25 cellular contexts compared by ENCODE assay signal in the genomic region with DNA sequence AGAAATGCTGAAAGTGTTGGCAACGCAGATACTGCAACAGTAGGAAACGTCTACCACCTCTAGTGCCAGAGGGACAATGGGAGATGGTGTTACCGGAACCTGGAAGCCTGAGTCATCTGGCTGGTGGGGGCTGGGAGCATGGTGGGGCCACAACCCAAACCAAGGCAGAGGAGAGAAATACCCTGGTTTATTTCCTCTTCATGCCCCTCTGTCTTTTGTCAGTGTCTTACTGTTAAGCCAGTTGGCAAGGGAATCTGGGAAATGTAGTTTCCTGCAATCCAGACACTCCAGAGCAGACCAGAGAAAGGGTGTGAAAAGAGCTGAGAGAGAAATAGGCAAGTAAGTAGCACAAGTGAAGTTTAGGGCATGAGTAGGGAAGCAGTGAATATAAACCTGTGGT. TPM values are rescaled to one million over a fixed set of nuclear protein-coding genes. Genes with fewer than 3 reads are reported as not detected.
A peak's percentile ranks its signal among the peaks of the same experiment; 100 is the strongest.
DNase-seq lines count a peak whose midpoint lies in the region; ATAC-seq, FAIRE-seq and TF ChIP-seq lines count a peak whose summit lies in the region.
"Had no signal": no experiment of that assay in that cellular context is flagged by ENCODE, and none has a peak within 500 bp of the region (broad histone marks: within the 10 kb centered on the region; RNA-seq: fewer than 3 reads in every experiment).

No MANE protein-coding gene starts in this region.

- no peaks in the 10 kb centered on the region for H3K23me2 ChIP-seq in H1 (ENCODE audit: low read depth, low read length)

- H3K4ac ChIP-seq in H1 (replicated peaks; ENCODE audit: insufficient read length, low read depth, low read length) (no peak overlapping the region), mesendoderm (ENCODE audit: low read depth, low read length) (no peak overlapping the region)

- no peak overlapping the region for H2AFZ ChIP-seq in H1 (ENCODE audit: low read length)

- H4K20me1 ChIP-seq in H1 (replicated peaks in 1 of 2; ENCODE audit: control insufficient read depth in 1 of 2, insufficient read depth in 2 of 2, low read length in 2 of 2) = no peaks in the 10 kb centered on the region

- H4K8ac ChIP-seq in H1 (ENCODE audit: extremely low read depth, insufficient read depth, low read length) = no peak overlapping the region
- no peak overlapping the region for H4K8ac ChIP-seq in mesendoderm (ENCODE audit: low read depth, low read length)

- peaks cover 13% of the 10 kb centered on the region for H3K36me3 Mint-ChIP-seq in CD4-positive, CD25-positive, alpha-beta regulatory T cell

- no peak overlapping the region for H2AK5ac ChIP-seq in H1 (ENCODE audit: low read depth, low read length)
- H2AK5ac ChIP-seq in mesendoderm (ENCODE audit: low read length) = no peak overlapping the region

- no peak overlapping the region for H2BK120ac ChIP-seq in H1 (replicated peaks; ENCODE audit: low read depth, low read length)
- no peak overlapping the region for H2BK120ac ChIP-seq in mesendoderm (ENCODE audit: low read depth, low read length)

- no peak for ATAC-seq in CD4-positive, CD25-positive, alpha-beta regulatory T cell (ENCODE audit: low read depth in 2 of 2)
- ATAC-seq in lower lobe of right lung (no peak), HG03095 (IDR thresholded peaks at IDR 0.05; ENCODE audit: unreplicated experiment) (no peak)

- H3K9ac ChIP-seq in H1 (replicated peaks in 1 of 4; ENCODE audit: extremely low read depth in 1 of 4, low read depth in 3 of 4, low read length in 3 of 4) = no peak overlapping the region
- H3K9ac ChIP-seq in mesendoderm (ENCODE audit: low read length) = no peak overlapping the region
- H3K9ac ChIP-seq: SK-N-SH had no signal

- H3K56ac ChIP-seq in H1 (replicated peaks; ENCODE audit: insufficient read length, low read depth, low read length) = no peak overlapping the region
- peak overlapping the region; percentile 40 for H3K56ac ChIP-seq in mesendoderm (ENCODE audit: low read length)

- H3K14ac ChIP-seq in H1 (ENCODE audit: insufficient read length) = no peak overlapping the region

- H3K18ac ChIP-seq in H1 (ENCODE audit: extremely low read depth, low read length) (no peak overlapping the region), mesendoderm (ENCODE audit: low read length) (no peak overlapping the region)

- TF ChIP-seq EP300 in H1 (IDR thresholded peaks at IDR 0.05; ENCODE audit: borderline replicate concordance in 1 of 2, low read depth in 2 of 2, low read length in 2 of 2) = no peak

- H3K9me3 Mint-ChIP-seq in CD4-positive, CD25-positive, alpha-beta regulatory T cell = no peaks in the 10 kb centered on the region
- H3K9me3 Mint-ChIP-seq: CD8-positive, alpha-beta memory T cell; HFFc6; IgD-negative memory B cell had no signal

- H3K27ac Mint-ChIP-seq in CD4-positive, CD25-positive, alpha-beta regulatory T cell = peak overlapping the region in 2 of 3 donors; percentile 30 to 95
- H3K27ac Mint-ChIP-seq: H9, HFFc6, IgD-negative memory B cell had no signal

- POLR2A ChIA-PET in HEK293 (lab: Yijun Ruan, JAX) = no interaction called here
- POLR2A ChIA-PET in H1 (lab: Charles Lee; ENCODE audit: partially characterized antibody) = interaction anchor here (1.6 kb wide), 1 partner anchor 15 kb away, joined by 6 read pairs; a partner anchor contains a TSS

- CTCF ChIA-PET in HEK293 (lab: Yijun Ruan, JAX) (no interaction called here), H1 (lab: Charles Lee; ENCODE audit: partially characterized antibody) (interaction anchor here (1.2 to 1.6 kb wide), 2 partner anchors 13 to 21 kb away, joined by 4 read pairs; no protein-coding TSS in a partner anchor)

- peaks cover 16% of the 10 kb centered on the region for H3K36me3 ChIP-seq in CD4-positive, CD25-positive, alpha-beta regulatory T cell (ENCODE audit: control insufficient read depth, insufficient read depth, low read length)
- H3K36me3 ChIP-seq in HEK293 (ENCODE audit: control insufficient read depth in 2 of 2, insufficient read depth in 1 of 2, low read length in 2 of 2) (peaks cover 8 to 16% of the 10 kb centered on the region in 2 experiments; a peak in 2 of 3 replicates), H1 (ENCODE audit: control insufficient read depth in 2 of 4, insufficient read depth in 4 of 4, low read length in 3 of 4) (peaks cover 0 to 8% (median 2%) of the 10 kb centered on the region in 4 experiments; a peak in 5 of 8 replicates), mesendoderm (ENCODE audit: control insufficient read depth, insufficient read depth, low read length) (no peaks in the 10 kb centered on the region), lower lobe of right lung (peaks cover 12% of the 10 kb centered on the region)

- no peak overlapping the region for H3K4me3 ChIP-seq in CD4-positive, CD25-positive, alpha-beta regulatory T cell (ENCODE audit: low read depth, low read length)
- no peak overlapping the region for H3K4me3 ChIP-seq in HEK293 (ENCODE audit: low read depth, low read length)
- H3K4me3 ChIP-seq in H1 (ENCODE audit: extremely low read depth in 1 of 4, insufficient read depth in 2 of 4, low read depth in 3 of 4, low read length in 4 of 4) = no peak overlapping the region
- H3K4me3 ChIP-seq in mesendoderm (ENCODE audit: low read length) = no peak overlapping the region
- no peak overlapping the region for H3K4me3 ChIP-seq in lower lobe of right lung

- no peak overlapping the region for H4K5ac ChIP-seq in H1 (ENCODE audit: insufficient read length, low read depth, low read length)
- peak overlapping the region; percentile 6 for H4K5ac ChIP-seq in mesendoderm (ENCODE audit: low read length)

- 84% methylated on average over 3 of the region's 3 CpGs; no CpG with 5 or more reads in 1 of the 2 experiments for WGBS in H1 (ENCODE audit: extremely low coverage in 1 of 2, insufficient coverage in 1 of 2, insufficient read length in 1 of 2, insufficient replicate concordance in 2 of 2, low coverage in 1 of 2, low lambda C conversion rate in 2 of 2, missing lambda C conversion rate in 1 of 2), 2 experiments
- WGBS in mesendoderm (ENCODE audit: extremely low coverage, insufficient coverage, low lambda C conversion rate) = no CpG with 5 or more reads among the region's 3 CpGs

- no peak overlapping the region for H2BK12ac ChIP-seq in H1 (ENCODE audit: low read depth, low read length)

- H3K27ac ChIP-seq in CD4-positive, CD25-positive, alpha-beta regulatory T cell (ENCODE audit: insufficient read depth, low read length, poor library complexity, severe bottlenecking) = no peak overlapping the region
- no peak overlapping the region for H3K27ac ChIP-seq in HEK293 (ENCODE audit: extremely low read depth, low read depth, low read length)
- H3K27ac ChIP-seq in H1 (ENCODE audit: low read depth, low read length) = no peak overlapping the region
- H3K27ac ChIP-seq in mesendoderm (ENCODE audit: low read depth, low read length) = no peak overlapping the region
- H3K27ac ChIP-seq in lower lobe of right lung = no peak overlapping the region

- no peak overlapping the region; a peak in 1 of 4 replicates for H3K4me2 ChIP-seq in H1 (ENCODE audit: insufficient read depth in 1 of 2, low read depth in 2 of 2, low read length in 2 of 2)
- peak overlapping the region; percentile 5 for H3K4me2 ChIP-seq in mesendoderm (ENCODE audit: low read length)
- H3K4me2 ChIP-seq: SK-N-SH had no signal

- H2BK5ac ChIP-seq in H1 (ENCODE audit: low read depth, low read length) (no peak overlapping the region), mesendoderm (ENCODE audit: low read length) (peak overlapping the region; percentile 35)

- no peak for FAIRE-seq in H1 (lab: Jason Lieb, UNC)
- FAIRE-seq: A204.1, GM19239, RCC 7860 had no signal

- H3K9me3 ChIP-seq in CD4-positive, CD25-positive, alpha-beta regulatory T cell (ENCODE audit: control insufficient read depth in 2 of 2, low read length in 2 of 2) = no peaks in the 10 kb centered on the region
- H3K9me3 ChIP-seq in HEK293 (ENCODE audit: control insufficient read depth, insufficient read depth, low read depth, low read length) (no peaks in the 10 kb centered on the region), H1 (ENCODE audit: insufficient read depth in 2 of 2, low read depth in 1 of 2, low read length in 1 of 2) (no peaks in the 10 kb centered on the region), lower lobe of right lung (no peaks in the 10 kb centered on the region)
- H3K9me3 ChIP-seq: SK-N-SH had no signal

- no peaks in the 10 kb centered on the region for H3K27me3 ChIP-seq in CD4-positive, CD25-positive, alpha-beta regulatory T cell (ENCODE audit: control insufficient read depth, insufficient read depth, low read length)
- H3K27me3 ChIP-seq in H1 (replicated peaks in 1 of 4; ENCODE audit: control insufficient read depth in 3 of 4, extremely low read depth in 1 of 4, insufficient read depth in 3 of 4, low read length in 3 of 4) = no peaks in the 10 kb centered on the region
- H3K27me3 ChIP-seq in mesendoderm (ENCODE audit: insufficient read depth, low read length, poor library complexity) = no peaks in the 10 kb centered on the region
- H3K27me3 ChIP-seq in lower lobe of right lung (ENCODE audit: low read depth) = no peaks in the 10 kb centered on the region

- DNase-seq in CD4-positive, CD25-positive, alpha-beta regulatory T cell = no peak
- no peak for DNase-seq in H1 (ENCODE audit: low read depth in 1 of 2, low spot score in 2 of 2)
- peak; percentile 87 for DNase-seq in mesendoderm
- no peak for DNase-seq in lower lobe of right lung
- DNase-seq in stimulated activated CD4-positive, alpha-beta T cell treated with anti-CD3 and anti-CD28 coated beads, Interleukin-2, amount 100 ng/mL, for 24 hours = no peak
- DNase-seq: C1 segment of cervical spinal cord; CD8-positive, alpha-beta memory T cell; DMS 273 treated with DMSO at 0.1 percent for 48 hours; DMS79; H9; HFFc6; NCI-H1048; NCI-H1417; NCI-H1694; NCI-H2029 treated with DMSO at 0.1 percent for 48 hours; NCI-H2227 treated with DMSO at 0.1 percent for 48 hours; NCI-H526 treated with DMSO at 0.1 percent for 48 hours; OCI-M1; SK-N-SH had no signal

- H3K23ac ChIP-seq in H1 (ENCODE audit: insufficient read length) (no peak overlapping the region), mesendoderm (ENCODE audit: low read length) (no peak overlapping the region)

- TF ChIP-seq RAD21 in H1 (IDR thresholded peaks at IDR 0.05 in 1 of 2, conservative IDR thresholded peaks at IDR 0.05 in 1 of 2; ENCODE audit: low read depth in 2 of 2, low read length in 2 of 2) = no peak

- H3K79me1 ChIP-seq in H1 (ENCODE audit: low read depth, low read length) (no peaks in the 10 kb centered on the region), mesendoderm (ENCODE audit: low read length) (no peaks in the 10 kb centered on the region)

- peaks cover 16% of the 10 kb centered on the region for H3K27me3 Mint-ChIP-seq in CD4-positive, CD25-positive, alpha-beta regulatory T cell
- H3K27me3 Mint-ChIP-seq: CD8-positive, alpha-beta memory T cell had no signal

- H2BK15ac ChIP-seq in H1 (ENCODE audit: low read length) (no peak overlapping the region), mesendoderm (replicated peaks; ENCODE audit: low read depth) (no peak overlapping the region)

- intact Hi-C loops in lower lobe of right lung (cut with DNase I) = no loop called here

- no peak overlapping the region for H4K91ac ChIP-seq in H1 (replicated peaks; ENCODE audit: insufficient read length, low read length)

- H3K4me3 Mint-ChIP-seq in CD4-positive, CD25-positive, alpha-beta regulatory T cell = no peak overlapping the region
- H3K4me3 Mint-ChIP-seq: CD8-positive, alpha-beta memory T cell; H9; HFFc6; IgD-negative memory B cell had no signal

- peaks cover 3 to 25% (median 5%) of the 10 kb centered on the region in 4 donors for H3K4me1 Mint-ChIP-seq in CD4-positive, CD25-positive, alpha-beta regulatory T cell
- H3K4me1 Mint-ChIP-seq: H9 had no signal

- no peak for TF ChIP-seq POLR2A in H1 (IDR thresholded peaks at IDR 0.05; ENCODE audit: control extremely low read depth in 1 of 2, low read depth in 2 of 2, low read length in 2 of 2)

- TF ChIP-seq CTCF in HEK293 (tag by site-specific recombination; IDR thresholded peaks at IDR 0.05) = no peak
- no peak for TF ChIP-seq CTCF in H1 (IDR thresholded peaks at IDR 0.05; ENCODE audit: control extremely low read depth in 1 of 3, insufficient read depth in 1 of 3, low read depth in 1 of 3, low read length in 3 of 3)
- TF ChIP-seq CTCF in lower lobe of right lung (IDR thresholded peaks at IDR 0.05) = no peak

- no peaks in the 10 kb centered on the region for H3K79me2 ChIP-seq in H1 (ENCODE audit: control insufficient read depth in 1 of 2, insufficient read depth in 2 of 2, low read length in 2 of 2)
- H3K79me2 ChIP-seq in mesendoderm (ENCODE audit: control insufficient read depth, insufficient read depth, low read length) = no peaks in the 10 kb centered on the region

- H3K4me1 ChIP-seq in CD4-positive, CD25-positive, alpha-beta regulatory T cell (ENCODE audit: control insufficient read depth, insufficient read depth, low read length, poor library complexity, severe bottlenecking) = no peaks in the 10 kb centered on the region
- H3K4me1 ChIP-seq in HEK293 (ENCODE audit: control insufficient read depth, insufficient read depth, low read length) (no peaks in the 10 kb centered on the region), H1 (replicated peaks in 1 of 4; ENCODE audit: control insufficient read depth in 3 of 4, insufficient read depth in 4 of 4, low read length in 3 of 4) (no peaks in the 10 kb centered on the region), mesendoderm (ENCODE audit: control insufficient read depth, low read depth, low read length) (peaks cover 3% of the 10 kb centered on the region), lower lobe of right lung (no peaks in the 10 kb centered on the region)

- no peak overlapping the region for H2BK20ac ChIP-seq in H1 (ENCODE audit: low read length)

RNA-seq across cellular contexts. Expression of a gene that starts 14.8 kb away (rescaled TPM):
- total RNA-seq in CD4-positive, CD25-positive, alpha-beta regulatory T cell = 77.0 TPM
- 10 to 100 TPM; 70.4 to 87.2 (median 73.1) TPM for polyA plus RNA-seq in CD4-positive, CD25-positive, alpha-beta regulatory T cell
- 80.4 and 84.2 TPM in 2 replicates for total RNA-seq in H1 (2021; fragmentation: NEBNext Ultra II Directional; extraction: Animal tissue kit (Norgen Biotek cat#: 25700))
- 3.1 and 6.3 TPM in 2 replicates for polyA plus RNA-seq in H1 (2011; rRNA removed)
- 16.7 TPM for polyA plus RNA-seq in H1 (2011; cell fraction: cytosol; rRNA removed)
- polyA plus RNA-seq in H1 (2011; cell fraction: nucleus; rRNA removed) = 36.5 TPM
- polyA plus RNA-seq in H1 (2012, experiment 1 of 2) = 43.9 to 87.2 TPM (median 51.2 TPM) in 4 replicates
- polyA plus RNA-seq in H1 (2012, experiment 2 of 2) = 3.0 TPM
- 92.4 TPM for polyA plus RNA-seq in H1 (2013, experiment 1 of 2)
- 93.1 TPM for polyA plus RNA-seq in H1 (2013, experiment 2 of 2)
- polyA minus RNA-seq in H1 (2011; rRNA and poly(A)+ RNA removed) = 29.1 and 52.1 TPM in 2 replicates
- polyA minus RNA-seq in H1 (2011; cell fraction: cytosol; rRNA and poly(A)+ RNA removed) = 12.0 TPM
- polyA minus RNA-seq in H1 (2011; cell fraction: nucleus; rRNA and poly(A)+ RNA removed) = 30.2 TPM
- polyA plus RNA-seq in mesendoderm (2013, experiment 1 of 2) = 132 TPM
- polyA plus RNA-seq in mesendoderm (2013, experiment 2 of 2) = 129 TPM
- 46.8 TPM for total RNA-seq in lower lobe of right lung

RNA-seq across cellular contexts. Expression of a gene that starts 45.1 kb away (rescaled TPM):
- total RNA-seq in CD4-positive, CD25-positive, alpha-beta regulatory T cell = 5.5 TPM
- 10 to 100 TPM in 1 of 4 donors, 1 to 10 TPM in 3; 7.0 to 17.3 (median 9.0) TPM for polyA plus RNA-seq in CD4-positive, CD25-positive, alpha-beta regulatory T cell
- total RNA-seq in H1 (2021; fragmentation: NEBNext Ultra II Directional; extraction: Animal tissue kit (Norgen Biotek cat#: 25700)) = 12.8 and 15.0 TPM in 2 replicates
- polyA plus RNA-seq in H1 (2011; rRNA removed) = 1.6 and 3.1 TPM in 2 replicates
- 3.1 TPM for polyA plus RNA-seq in H1 (2011; cell fraction: cytosol; rRNA removed)
- 2.5 TPM for polyA plus RNA-seq in H1 (2011; cell fraction: nucleus; rRNA removed)
- polyA plus RNA-seq in H1 (2012, experiment 1 of 2) = 6.7 to 9.0 TPM (median 8.2 TPM) in 4 replicates
- polyA plus RNA-seq in H1 (2012, experiment 2 of 2) = 3.6 TPM
- polyA plus RNA-seq in H1 (2013, experiment 1 of 2) = 6.4 TPM
- 5.7 TPM for polyA plus RNA-seq in H1 (2013, experiment 2 of 2)
- 7.8 and 8.8 TPM in 2 replicates for polyA minus RNA-seq in H1 (2011; rRNA and poly(A)+ RNA removed)
- 5.9 TPM for polyA minus RNA-seq in H1 (2011; cell fraction: cytosol; rRNA and poly(A)+ RNA removed)
- polyA minus RNA-seq in H1 (2011; cell fraction: nucleus; rRNA and poly(A)+ RNA removed) = 14.6 TPM
- 10.8 TPM for polyA plus RNA-seq in mesendoderm (2013, experiment 1 of 2)
- polyA plus RNA-seq in mesendoderm (2013, experiment 2 of 2) = 11.9 TPM
- total RNA-seq in lower lobe of right lung = 16.7 TPM
